4 cellular contexts compared by ENCODE assay signal in the genomic region with DNA sequence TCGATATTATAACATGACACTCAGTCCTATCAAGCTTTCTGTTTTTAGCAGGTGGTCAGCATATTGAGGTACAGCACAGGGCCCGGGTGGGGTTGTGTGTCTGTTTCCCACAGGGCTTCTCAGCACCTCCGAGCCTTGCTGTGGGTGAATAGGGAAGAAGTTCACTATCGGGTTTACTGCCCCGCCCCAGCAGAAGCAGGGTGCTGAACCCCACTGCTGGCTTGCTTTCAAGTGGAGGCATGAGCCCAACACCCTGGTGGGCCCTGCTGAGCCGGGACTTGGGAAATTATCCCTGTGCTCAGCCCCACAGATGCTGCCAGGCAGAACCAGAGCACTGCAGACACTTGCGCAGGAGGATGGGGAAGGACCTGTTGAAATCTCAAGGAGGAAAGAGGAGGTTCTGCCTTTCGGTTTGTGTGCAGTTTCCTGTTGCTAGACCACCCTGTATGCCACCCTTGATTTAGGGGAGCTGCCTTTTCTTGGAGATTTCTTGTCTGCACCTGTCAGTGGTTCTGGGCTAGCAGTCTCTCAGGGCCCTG.
"Had no signal": no experiment of that assay in that cellular context is flagged by ENCODE, and none has a peak within 500 bp of the region (broad histone marks: within the 10 kb centered on the region; RNA-seq: fewer than 3 reads in every experiment).

No MANE protein-coding gene starts in this region.

- ATAC-seq: GM23338, HepG2 had no signal

- DNase-seq: H9, HCEC 1CT had no signal
